Comparison of ENCODE assay signal across 15 cellular contexts in the genomic region with DNA sequence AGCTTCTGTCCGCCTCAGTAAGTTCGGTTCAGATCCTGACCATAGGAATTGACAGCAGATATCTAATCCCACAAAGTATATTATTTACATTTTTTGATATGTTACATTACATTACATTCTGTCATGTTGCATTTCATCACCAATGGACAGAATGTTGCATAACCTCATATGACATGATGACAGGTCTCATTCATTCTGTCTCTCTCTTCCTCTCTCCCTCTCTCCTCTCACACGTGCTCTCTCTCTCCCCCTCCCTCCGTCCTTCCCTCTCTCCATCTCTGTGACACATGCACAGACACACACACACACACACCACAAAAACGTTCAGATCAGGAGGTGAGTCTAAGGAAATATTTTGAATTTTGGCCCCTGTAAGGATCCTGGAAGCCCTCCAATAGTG.
DNase-seq lines count a peak whose midpoint lies in the region; ATAC-seq and TF ChIP-seq lines count a peak whose summit lies in the region.
"Had no signal": no experiment of that assay in that cellular context is flagged by ENCODE, and none has a peak within 500 bp of the region (broad histone marks: within the 10 kb centered on the region; RNA-seq: fewer than 3 reads in every experiment).

No MANE protein-coding gene starts in this region.

- peaks cover 5% of the 10 kb centered on the region for H3K9me3 Mint-ChIP-seq in glutamatergic neuron (ENCODE audit: unreplicated experiment)

- peak overlapping the region; percentile 48 for H3K27ac Mint-ChIP-seq in glutamatergic neuron (ENCODE audit: unreplicated experiment)

- no peak overlapping the region for H3K9ac ChIP-seq in skeletal muscle tissue (ENCODE audit: low read depth in 1 of 3, low read length in 3 of 3)

- intact Hi-C loops in left ventricle myocardium superior (cut with micrococcal nuclease) (no loop called here), Panc1 (cut with micrococcal nuclease; ENCODE audit: unreplicated experiment) (no loop called here), upper lobe of right lung (cut with DNase I) (no loop called here)

- in situ Hi-C loops in Panc1 (cut with HindIII; ENCODE audit: low pct_unique_long_range_greater_than_20kb, low sequenced_read_pairs), result no loop called here

- H3K36me3 ChIP-seq in right atrium auricular region, result no peaks in the 10 kb centered on the region
- H3K36me3 ChIP-seq in Panc1 (ENCODE audit: control insufficient read depth, insufficient read depth, low read length), result no peaks in the 10 kb centered on the region
- H3K36me3 ChIP-seq in skeletal muscle tissue (ENCODE audit: control insufficient read depth in 3 of 3, insufficient read depth in 3 of 3, low read length in 3 of 3), result no peaks in the 10 kb centered on the region
- no peaks in the 10 kb centered on the region for H3K36me3 ChIP-seq in upper lobe of right lung
- H3K36me3 ChIP-seq: SJCRH30 had no signal

- H3K36me3 Mint-ChIP-seq in glutamatergic neuron (ENCODE audit: unreplicated experiment), result peaks cover 6% of the 10 kb centered on the region

- CTCF ChIA-PET in Panc1 (lab: Charles Lee), result no interaction called here

- peaks cover 30% of the 10 kb centered on the region for H3K4me1 Mint-ChIP-seq in glutamatergic neuron (ENCODE audit: low read depth, unreplicated experiment)

- TF ChIP-seq CTCF in right atrium auricular region (IDR thresholded peaks at IDR 0.05) (no peak), Panc1 (IDR thresholded peaks at IDR 0.05) (no peak), glutamatergic neuron (IDR thresholded peaks at IDR 0.05; ENCODE audit: partially characterized antibody, unreplicated experiment) (no peak), upper lobe of right lung (IDR thresholded peaks at IDR 0.05) (no peak)

- peak overlapping the region; percentile 27 for H3K4me3 Mint-ChIP-seq in glutamatergic neuron (ENCODE audit: unreplicated experiment)

- peak; percentile 32 for ATAC-seq in left ventricle myocardium superior
- ATAC-seq in Panc1, result no peak
- ATAC-seq in upper lobe of right lung, result no peak
- ATAC-seq: K562 had no signal

- H3K9me3 ChIP-seq in right atrium auricular region (no peaks in the 10 kb centered on the region), Panc1 (ENCODE audit: control insufficient read depth, insufficient read depth, low read depth, low read length) (no peaks in the 10 kb centered on the region), skeletal muscle tissue (ENCODE audit: control insufficient read depth in 3 of 3, low read length in 3 of 3) (no peaks in the 10 kb centered on the region), upper lobe of right lung (no peaks in the 10 kb centered on the region)
- H3K9me3 ChIP-seq: SJCRH30 had no signal

- POLR2A ChIA-PET in Panc1 (lab: Charles Lee), result no interaction called here

- DNase-seq in left ventricle myocardium superior (no peak), right atrium auricular region (ENCODE audit: low spot score) (no peak), Panc1 (ENCODE audit: low read depth, low spot score) (no peak), glutamatergic neuron (no peak), upper lobe of right lung (no peak), NCI-H524 (lab: John Stamatoyannopoulos, UW) (no peak), SKM-1 treated with dmso at 0.1 percent for 144 hours (lab: John Stamatoyannopoulos, UW; ENCODE audit: unreplicated experiment) (no peak)
- DNase-seq: DMS153, GOT3, MV-4-11, NCI-H446 treated with DMSO at 0.1 percent for 48 hours had no signal

- H3K27me3 Mint-ChIP-seq in glutamatergic neuron (ENCODE audit: unreplicated experiment), result peaks cover 3% of the 10 kb centered on the region

- H3K27me3 ChIP-seq in right atrium auricular region, result no peaks in the 10 kb centered on the region
- no peaks in the 10 kb centered on the region for H3K27me3 ChIP-seq in Panc1 (ENCODE audit: control insufficient read depth, insufficient read depth, low read length)
- no peaks in the 10 kb centered on the region for H3K27me3 ChIP-seq in skeletal muscle tissue (ENCODE audit: control insufficient read depth in 3 of 3, insufficient read depth in 3 of 3, low read length in 3 of 3)
- H3K27me3 ChIP-seq in upper lobe of right lung, result no peaks in the 10 kb centered on the region

- H3K4me3 ChIP-seq in right atrium auricular region, result no peak overlapping the region
- no peak overlapping the region for H3K4me3 ChIP-seq in Panc1 (ENCODE audit: low read depth in 2 of 2, low read length in 2 of 2)
- H3K4me3 ChIP-seq in skeletal muscle tissue (ENCODE audit: low read length in 3 of 3), result no peak overlapping the region
- H3K4me3 ChIP-seq in upper lobe of right lung, result no peak overlapping the region
- H3K4me3 ChIP-seq: K562, SJCRH30 had no signal

- H3K4me1 ChIP-seq in right atrium auricular region (peaks cover 0 to 9% of the 10 kb centered on the region in 2 donors), Panc1 (ENCODE audit: control insufficient read depth, insufficient read depth, low read length) (0 out of 2 replicates have a peak, but pooled peaks cover 8% of the 10 kb centered on the region), skeletal muscle tissue (ENCODE audit: control insufficient read depth in 3 of 3, insufficient read depth in 3 of 3, low read length in 3 of 3) (peaks cover 14 to 23% (median 15%) of the 10 kb centered on the region in 3 donors), upper lobe of right lung (no peaks in the 10 kb centered on the region)

- BruUV-seq in Panc1 (replicated peaks; lab: Mats Ljungman, UMichigan), result no TSS peak

- H3K27ac ChIP-seq in right atrium auricular region, result no peak overlapping the region
- peak overlapping the region; percentile 24; the same call in 1 of the 2 replicates for H3K27ac ChIP-seq in Panc1 (ENCODE audit: low read length)
- H3K27ac ChIP-seq in skeletal muscle tissue (ENCODE audit: low read depth, low read length), result peak overlapping the region; percentile 77
- H3K27ac ChIP-seq in upper lobe of right lung, result no peak overlapping the region
- H3K27ac ChIP-seq: RWPE1, SJCRH30 had no signal

Comparison
In these comparisons a context has a peak if more than half of its experiments do, and no peak if none do; other contexts are left out.
1. H3K27ac ChIP-seq: peak in Panc1 (single experiment) and skeletal muscle tissue (single experiment); none in right atrium auricular region (0 of 2) and upper lobe of right lung (single experiment).